ENCODE assay signal across 26 cellular contexts in genomic region chr1:98702976-98703375, GRCh38. TPM values are rescaled to one million over a fixed set of nuclear protein-coding genes. Genes with fewer than 3 reads are reported as not detected.
DNase-seq lines count a peak whose midpoint lies in the region; TF ChIP-seq lines count a peak whose summit lies in the region.
"Had no signal": no experiment of that assay in that cellular context is flagged by ENCODE, and none has a peak within 500 bp of the region (broad histone marks: within the 10 kb centered on the region; RNA-seq: fewer than 3 reads in every experiment).

No MANE protein-coding gene starts in this region.

- H3K4me3 ChIP-seq in AG04450 (ENCODE audit: low read depth, low read length) (no peak overlapping the region), foreskin fibroblast (ENCODE audit: low read depth in 1 of 2, low read length in 2 of 2) (no peak overlapping the region)
- H3K4me3 ChIP-seq: adrenal gland, skin epidermis, upper lobe of left lung had no signal

- no peak overlapping the region for H3K27ac ChIP-seq in AG04450 (ENCODE audit: low read depth, low read length)
- H3K27ac ChIP-seq: adrenal gland, KMS-11, skin epidermis, upper lobe of left lung had no signal

- TF ChIP-seq CTCF in AG04450 (IDR thresholded peaks at IDR 0.05; ENCODE audit: low read depth, low read length) (no peak), foreskin fibroblast (IDR thresholded peaks at IDR 0.05; ENCODE audit: low read depth, low read length) (no peak)

- CTCF ChIA-PET in AG04450 (lab: Charles Lee): no interaction called here

- POLR2A ChIA-PET in AG04450 (lab: Yijun Ruan, JAX): no interaction called here

- no peak for TF ChIP-seq POLR2A in erythroblast (IDR thresholded peaks at IDR 0.05; ENCODE audit: low read length)

- H3K27me3 ChIP-seq in AG04450 (ENCODE audit: control insufficient read depth, insufficient read depth, low read length): no peaks in the 10 kb centered on the region
- H3K27me3 ChIP-seq: adrenal gland, upper lobe of left lung had no signal

- DNase-seq in AG04450 (ENCODE audit: low read depth, low spot score): peak; percentile 16
- peak; percentile 48 for DNase-seq in HCEC 1CT
- DNase-seq in astrocyte of the hippocampus (ENCODE audit: low read depth, low spot score): peak; percentile 53
- peak; percentile 12 to 60 for DNase-seq in foreskin fibroblast
- no peak for DNase-seq in NCI-H1092 treated with DMSO at 0.1 percent for 48 hours (lab: John Stamatoyannopoulos, UW)
- DNase-seq in erythroblast (lab: John Stamatoyannopoulos, UW): no peak
- DNase-seq in hippocampal formation (lab: John Stamatoyannopoulos, UW): no peak
- no peak for DNase-seq in NCI-H2196 (lab: John Stamatoyannopoulos, UW; ENCODE audit: unreplicated experiment)
- DNase-seq: activated CD4-positive, alpha-beta T cell treated with anti-CD3 and anti-CD28 coated beads, Interleukin-2, amount 10 ng/mL, durations not matched to agents 24 days and 14 days; activated CD8-positive, alpha-beta memory T cell treated with anti-CD3 and anti-CD28 coated beads, Interleukin-2, amount 50 U/mL, for 4 hours; activated effector memory CD4-positive, alpha-beta T cell treated with anti-CD3 and anti-CD28 coated beads, Interleukin-2, amount 50 U/mL, for 16 hours; adrenal gland; CD4-positive, alpha-beta memory T cell; DMS53; effector memory CD4-positive, alpha-beta T cell; kidney glomerular epithelial cell; mesendoderm; natural killer cell; NCI-H526; posterior cingulate gyrus; SHP77; stimulated activated naive CD8-positive, alpha-beta T cell treated with anti-CD3 and anti-CD28 coated beads, Interleukin-15, amount 100 ng/mL, for 72 hours; T-helper 1 cell; upper lobe of left lung had no signal

- H3K9me3 ChIP-seq in AG04450 (ENCODE audit: control insufficient read depth, insufficient read depth, low read length): no peaks in the 10 kb centered on the region
- H3K9me3 ChIP-seq: adrenal gland, upper lobe of left lung had no signal

RNA-seq across cellular contexts. Expression of gene SNX7, which starts 41.5 kb away (rescaled TPM):
- 40.9 and 60.0 TPM in 2 replicates for polyA plus RNA-seq in AG04450 (2011; rRNA removed)
- polyA minus RNA-seq in AG04450 (2011; rRNA and poly(A)+ RNA removed): 20.1 and 32.1 TPM in 2 replicates

Comparison
In these comparisons a context has a peak if more than half of its experiments do, and no peak if none do; other contexts are left out.
1. DNase-seq: peak in AG04450 (single experiment), HCEC 1CT (single experiment), astrocyte of the hippocampus (single experiment) and foreskin fibroblast (2 of 2); none in NCI-H1092 treated with DMSO at 0.1 percent for 48 hours (single experiment), erythroblast (0 of 2), hippocampal formation (0 of 2) and NCI-H2196 (single experiment).